ENCODE assay signal across 17 cellular contexts in the genomic region with DNA sequence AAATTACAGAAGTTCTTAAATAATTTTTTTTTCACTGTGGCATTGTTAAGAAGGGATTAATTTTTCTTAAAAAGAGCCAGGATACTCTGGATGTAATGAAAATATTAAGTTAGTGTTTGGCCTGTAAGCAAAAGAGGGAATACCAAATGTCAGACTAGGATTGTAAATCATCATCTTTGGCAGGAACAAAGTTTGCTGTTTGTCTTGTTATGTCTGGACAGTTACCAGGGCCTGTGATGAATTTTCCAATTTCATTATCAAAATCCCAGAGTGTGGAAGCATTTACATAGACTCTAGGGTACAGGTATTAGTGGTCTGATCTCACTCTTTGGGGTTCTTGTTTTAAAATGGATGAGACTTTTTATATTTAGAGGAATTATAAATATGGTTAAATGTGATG. TPM values are rescaled to one million over a fixed set of nuclear protein-coding genes. Genes with fewer than 3 reads are reported as not detected.
DNase-seq lines count a peak whose midpoint lies in the region; ATAC-seq, FAIRE-seq and TF ChIP-seq lines count a peak whose summit lies in the region.
"Had no signal": no experiment of that assay in that cellular context is flagged by ENCODE, and none has a peak within 500 bp of the region (broad histone marks: within the 10 kb centered on the region; RNA-seq: fewer than 3 reads in every experiment).

No MANE protein-coding gene starts in this region.

- H3K4me1 ChIP-seq in left ventricle myocardium inferior (peaks cover 52% of the 10 kb centered on the region), GM12878 (ENCODE audit: control insufficient read depth, insufficient read depth, low read length) (peaks cover 13% of the 10 kb centered on the region), vagina (peaks cover 30% of the 10 kb centered on the region), stomach (peaks cover 0 to 48% (median 22%) of the 10 kb centered on the region in 4 donors)

- H3K36me3 ChIP-seq in left ventricle myocardium inferior (no peaks in the 10 kb centered on the region), GM12878 (ENCODE audit: control insufficient read depth in 2 of 2, insufficient read depth in 2 of 2, low read length in 1 of 2) (no peaks in the 10 kb centered on the region), vagina (no peaks in the 10 kb centered on the region), stomach (no peaks in the 10 kb centered on the region)
- H3K36me3 ChIP-seq: heart left ventricle, upper lobe of right lung had no signal

- SMC1A ChIA-PET in GM12878 (lab: Charles Lee; ENCODE audit: uncharacterized antibody, unreplicated experiment): interaction anchor here (0.9 kb wide), 1 partner anchor 41 kb away, joined by 3 read pairs; no protein-coding TSS in a partner anchor

- BruUV-seq in GM12878 (replicated peaks; lab: Mats Ljungman, UMichigan): no TSS peak

- FAIRE-seq in GM12878 (lab: Jason Lieb, UNC): no peak
- FAIRE-seq: A204.1 had no signal

- H3K4me3 ChIP-seq in left ventricle myocardium inferior (no peak overlapping the region), GM12878 (no peak overlapping the region), vagina (no peak overlapping the region), stomach (no peak overlapping the region)
- H3K4me3 ChIP-seq: heart left ventricle, upper lobe of right lung had no signal

- H3K27ac ChIP-seq in left ventricle myocardium inferior (replicated peaks): peak overlapping the region; percentile 39
- 0 out of 2 replicates have a peak overlapping the region, but pooled peaks have one; percentile 3 for H3K27ac ChIP-seq in GM12878 (ENCODE audit: control insufficient read depth, insufficient read depth)
- H3K27ac ChIP-seq in vagina: peak overlapping the region; percentile 49
- H3K27ac ChIP-seq in stomach: no peak overlapping the region
- H3K27ac ChIP-seq: upper lobe of right lung had no signal

- TF ChIP-seq RAD21 in GM12878 (IDR thresholded peaks at IDR 0.05; ENCODE audit: insufficient read depth, low read depth, low read length): no peak

- no peak overlapping the region; the same call in 1 of the 2 replicates for H3K9ac ChIP-seq in GM12878 (ENCODE audit: control insufficient read depth, insufficient read depth, low read length)

- in situ Hi-C loops in GM12878 (cut with MboI): no loop called here

- H3K4me2 ChIP-seq in GM12878 (ENCODE audit: control insufficient read depth, insufficient read depth): peak overlapping the region; percentile 71

- ATAC-seq in Right ventricle myocardium superior (ENCODE audit: poor library complexity): no peak
- ATAC-seq in GM12878: no peak
- ATAC-seq in HG03354 (IDR thresholded peaks at IDR 0.05; ENCODE audit: poor library complexity, severe bottlenecking, unreplicated experiment): no peak
- ATAC-seq in HG03196 (IDR thresholded peaks at IDR 0.05; ENCODE audit: unreplicated experiment): no peak

- no peaks in the 10 kb centered on the region for H4K20me1 ChIP-seq in GM12878 (ENCODE audit: control insufficient read depth, insufficient read depth)

- TF ChIP-seq POLR2A in GM12878 (IDR thresholded peaks at IDR 0.05; ENCODE audit: low read depth, low read length) (no peak), vagina (IDR thresholded peaks at IDR 0.05) (no peak), stomach (IDR thresholded peaks at IDR 0.05) (no peak)

- CTCF ChIA-PET in GM12878 (lab: Yijun Ruan, JAX): no interaction called here

- TF ChIP-seq EP300 in GM12878 (IDR thresholded peaks at IDR 0.05; ENCODE audit: borderline replicate concordance in 1 of 2, control insufficient read depth in 1 of 2, low read depth in 2 of 2, low read length in 2 of 2) (no peak), stomach (IDR thresholded peaks at IDR 0.05) (no peak)

- intact Hi-C loops in left ventricle myocardium inferior (cut with micrococcal nuclease): no loop called here
- intact Hi-C loops in Right ventricle myocardium superior (cut with DNase I): no loop called here
- intact Hi-C loops in GM12878 (cut with micrococcal nuclease; ENCODE audit: unreplicated experiment): no loop called here
- intact Hi-C loops in vagina (cut with DNase I): no loop called here
- intact Hi-C loops in stomach (cut with DNase I; ENCODE audit: low total_unique reads): no loop called here

- TF ChIP-seq CTCF in left ventricle myocardium inferior (IDR thresholded peaks at IDR 0.05; ENCODE audit: borderline replicate concordance): no peak
- no peak for TF ChIP-seq CTCF in GM12878 (IDR thresholded peaks at IDR 0.05 in 2 of 3, conservative IDR thresholded peaks at IDR 0.05 in 1 of 3; ENCODE audit: control insufficient read depth in 2 of 3, extremely low read depth in 1 of 3, insufficient read depth in 1 of 3, low read depth in 3 of 3, low read length in 3 of 3)
- TF ChIP-seq CTCF in vagina (IDR thresholded peaks at IDR 0.05): no peak
- TF ChIP-seq CTCF in stomach (IDR thresholded peaks at IDR 0.05): no peak

- POLR2A ChIA-PET in GM12878 (lab: Charles Lee): no interaction called here

- H3K79me2 ChIP-seq in GM12878 (ENCODE audit: control insufficient read depth, insufficient read depth, low read length): no peaks in the 10 kb centered on the region

- H3K27me3 ChIP-seq in left ventricle myocardium inferior (ENCODE audit: low read depth) (no peaks in the 10 kb centered on the region), GM12878 (replicated peaks in 1 of 2; ENCODE audit: control insufficient read depth in 2 of 2, insufficient read depth in 2 of 2, low read length in 1 of 2) (no peaks in the 10 kb centered on the region), vagina (no peaks in the 10 kb centered on the region), stomach (no peaks in the 10 kb centered on the region)
- H3K27me3 ChIP-seq: heart left ventricle, upper lobe of right lung had no signal

- RAD21 ChIA-PET in GM12878 (lab: Charles Lee; ENCODE audit: unreplicated experiment): no interaction called here

- no peaks in the 10 kb centered on the region for H3K9me3 ChIP-seq in left ventricle myocardium inferior (replicated peaks)
- no peaks in the 10 kb centered on the region for H3K9me3 ChIP-seq in GM12878 (replicated peaks; ENCODE audit: control insufficient read depth, insufficient read depth, low read length)
- H3K9me3 ChIP-seq in vagina: no peaks in the 10 kb centered on the region
- H3K9me3 ChIP-seq in stomach: no peaks in the 10 kb centered on the region
- H3K9me3 ChIP-seq: heart left ventricle, upper lobe of right lung had no signal

- H2AFZ ChIP-seq in GM12878 (ENCODE audit: control insufficient read depth, low read depth, low read length): no peak overlapping the region

- DNase-seq in left ventricle myocardium inferior (no peak), Right ventricle myocardium superior (no peak), GM12878 (ENCODE audit: low read depth, low spot score) (no peak), lung microvascular endothelial cell (ENCODE audit: low read depth in 2 of 2) (peak; percentile 30 to 86), vagina (ENCODE audit: extremely low spot score in 2 of 2) (no peak), stomach (no peak)
- DNase-seq: activated gamma-delta T cell treated with Interleukin-2 at 50 U/mL for 16 hours; endodermal cell; heart left ventricle; kidney glomerular epithelial cell; NCI-H1092; NCI-H345; stimulated activated CD4-positive, alpha-beta T cell treated with anti-CD3 and anti-CD28 coated beads, Interleukin-4, amount 100 ng/mL, for 24 hours; upper lobe of right lung had no signal

RNA-seq across cellular contexts. Expression of gene CEP57L1, which starts 26.1 kb away (rescaled TPM):
- total RNA-seq in left ventricle myocardium inferior (6.2 TPM), Right ventricle myocardium superior (6.3 TPM), GM12878 (2014; rRNA removed) (18.5 and 22.1 TPM in 2 replicates), GM12878 (2014; rRNA removed; fragmentation: Illumina TruSeq; extraction: Trizol) (25.6 and 27.4 TPM in 2 replicates), GM12878 (2021) (13.9 and 16.5 TPM in 2 replicates), lung microvascular endothelial cell (11.1 and 12.9 TPM in 2 replicates), vagina (13.5 TPM), stomach (10 to 100 TPM in 4 of 5 donors, not detected in 1; 13.8 to 63.6 (median 29.4) TPM)
- 35.4 and 36.5 TPM in 2 replicates for total RNA-seq in GM12878 (2013; cell fraction: nucleolus; rRNA removed)
- polyA plus RNA-seq in GM12878 (2011; ENCODE audit: low read depth): 7.7 TPM
- polyA plus RNA-seq in GM12878 (2011; rRNA removed) (21.3 and 36.4 TPM in 2 replicates), GM12878 (2014; fragmentation: Illumina TruSeq; extraction: Trizol) (20.4 and 34.4 TPM in 2 replicates), GM12878 (2014; fragmentation: Nextera tagmentation; extraction: Ambion mirVana) (10 to 100 TPM; 22.6 to 24.0 TPM), GM12878 (2014; rRNA removed) (12.0 and 12.7 TPM in 2 replicates), GM12878 (2016; fragmentation: Nextera tagmentation; extraction: Ambion mirVana) (10 to 100 TPM; 29.0 to 30.5 TPM), stomach (10 to 100 TPM in 1 of 3 donors, 1 to 10 TPM in 2; 4.5 to 10.3 (median 6.1) TPM)
- polyA plus RNA-seq in GM12878 (2011; cell fraction: cytosol; rRNA removed): 9.2 and 13.6 TPM in 2 replicates
- polyA plus RNA-seq in GM12878 (2011; cell fraction: nucleus; rRNA removed): 14.8 and 16.3 TPM in 2 replicates
- polyA plus RNA-seq in GM12878 (2012): 8.2 and 12.6 TPM in 2 replicates
- 9.3 and 13.4 TPM in 2 replicates for polyA minus RNA-seq in GM12878 (2011; rRNA and poly(A)+ RNA removed)
- 4.0 and 12.5 TPM in 2 replicates for polyA minus RNA-seq in GM12878 (2011; cell fraction: cytosol; rRNA and poly(A)+ RNA removed)
- polyA minus RNA-seq in GM12878 (2011; cell fraction: nucleus; rRNA and poly(A)+ RNA removed): 8.6 and 12.9 TPM in 2 replicates

RNA-seq across cellular contexts. Expression of gene SESN1, which starts 26.8 kb away (rescaled TPM):
- 44.1 TPM for total RNA-seq in left ventricle myocardium inferior
- total RNA-seq in Right ventricle myocardium superior: 64.1 TPM
- total RNA-seq in GM12878 (2013; cell fraction: nucleolus; rRNA removed): 12.5 and 14.1 TPM in 2 replicates
- total RNA-seq in GM12878 (2014; rRNA removed): 3.8 and 4.3 TPM in 2 replicates
- 3.1 and 3.2 TPM in 2 replicates for total RNA-seq in GM12878 (2014; rRNA removed; fragmentation: Illumina TruSeq; extraction: Trizol)
- total RNA-seq in GM12878 (2021): 2.4 and 2.8 TPM in 2 replicates
- polyA plus RNA-seq in GM12878 (2011; ENCODE audit: low read depth): 1.8 TPM
- 13.0 and 17.3 TPM in 2 replicates for polyA plus RNA-seq in GM12878 (2011; rRNA removed)
- polyA plus RNA-seq in GM12878 (2011; cell fraction: cytosol; rRNA removed): 4.1 and 5.0 TPM in 2 replicates
- 8.0 and 11.5 TPM in 2 replicates for polyA plus RNA-seq in GM12878 (2011; cell fraction: nucleus; rRNA removed)
- polyA plus RNA-seq in GM12878 (2012): 2.8 and 5.1 TPM in 2 replicates
- polyA plus RNA-seq in GM12878 (2014; fragmentation: Illumina TruSeq; extraction: Trizol): 3.4 TPM in 2 replicates
- polyA plus RNA-seq in GM12878 (2014; fragmentation: Nextera tagmentation; extraction: Ambion mirVana): 1 to 10 TPM; 1.3 to 1.4 TPM
- polyA plus RNA-seq in GM12878 (2014; rRNA removed): 2.0 and 3.0 TPM in 2 replicates
- polyA plus RNA-seq in GM12878 (2016; fragmentation: Nextera tagmentation; extraction: Ambion mirVana): 1 to 10 TPM; 6.0 to 8.3 TPM
- 8.3 and 10.6 TPM in 2 replicates for polyA minus RNA-seq in GM12878 (2011; rRNA and poly(A)+ RNA removed)
- 2.8 and 3.5 TPM in 2 replicates for polyA minus RNA-seq in GM12878 (2011; cell fraction: cytosol; rRNA and poly(A)+ RNA removed)
- polyA minus RNA-seq in GM12878 (2011; cell fraction: nucleus; rRNA and poly(A)+ RNA removed): 12.1 and 12.2 TPM in 2 replicates
- total RNA-seq in lung microvascular endothelial cell: 19.0 and 33.6 TPM in 2 replicates
- total RNA-seq in vagina: 58.9 TPM
- 100 to 1,000 TPM in 2 of 5 donors, 10 to 100 TPM in 3; 11.0 to 201 (median 40.2) TPM for total RNA-seq in stomach
- 10 to 100 TPM; 20.7 to 38.5 (median 28.1) TPM for polyA plus RNA-seq in stomach

Comparison
In these comparisons a context has a peak if more than half of its experiments do, and no peak if none do; other contexts are left out.
1. DNase-seq: peak in lung microvascular endothelial cell (2 of 2); none in left ventricle myocardium inferior (single experiment), Right ventricle myocardium superior (single experiment), GM12878 (single experiment), vagina (0 of 2) and stomach (single experiment).
2. H3K27ac ChIP-seq: peak in left ventricle myocardium inferior (single experiment), GM12878 (single experiment) and vagina (single experiment); none in stomach (0 of 5).